21 cellular contexts compared by ENCODE assay signal in genomic region chr1:183137782-183138181, GRCh38. TPM values are rescaled to one million over a fixed set of nuclear protein-coding genes. Genes with fewer than 3 reads are reported as not detected.
A peak's percentile ranks its signal among the peaks of the same experiment; 100 is the strongest.
DNase-seq lines count a peak whose midpoint lies in the region; ATAC-seq and TF ChIP-seq lines count a peak whose summit lies in the region.
"Had no signal": no experiment of that assay in that cellular context is flagged by ENCODE, and none has a peak within 500 bp of the region (broad histone marks: within the 10 kb centered on the region; RNA-seq: fewer than 3 reads in every experiment).

No MANE protein-coding gene starts in this region.

- H3K4me3 ChIP-seq in right cardiac atrium (ENCODE audit: low read length) (no peak overlapping the region), breast epithelium (no peak overlapping the region), gastroesophageal sphincter (no peak overlapping the region), suprapubic skin (no peak overlapping the region)
- H3K4me3 ChIP-seq: ascending aorta, lung, ovary, smooth muscle cell had no signal

- H3K27ac ChIP-seq in right cardiac atrium (ENCODE audit: low read length) (no peak overlapping the region), breast epithelium (peak overlapping the region; percentile 83 to 87), gastroesophageal sphincter (peak overlapping the region; percentile 76 to 98 (median 82)), suprapubic skin (peak overlapping the region; percentile 86)
- H3K27ac ChIP-seq: 22Rv1, ovary had no signal

- H3K9me3 ChIP-seq in right cardiac atrium (ENCODE audit: control insufficient read depth, low read length) (no peaks in the 10 kb centered on the region), breast epithelium (no peaks in the 10 kb centered on the region), gastroesophageal sphincter (no peaks in the 10 kb centered on the region), suprapubic skin (no peaks in the 10 kb centered on the region)
- H3K9me3 ChIP-seq: ascending aorta, ovary had no signal

- intact Hi-C loops in Right ventricle myocardium superior (cut with DNase I) (loop anchor here (10.0 kb wide), 1 partner anchor 273 kb away; no protein-coding TSS in a partner anchor), right cardiac atrium (cut with DNase I) (no loop called here), breast epithelium (cut with DNase I; ENCODE audit: low total_unique reads) (no loop called here)

- TF ChIP-seq CTCF in breast epithelium (IDR thresholded peaks at IDR 0.05), result no peak
- TF ChIP-seq CTCF in gastroesophageal sphincter (IDR thresholded peaks at IDR 0.05), result no peak
- TF ChIP-seq CTCF in suprapubic skin (IDR thresholded peaks at IDR 0.05), result no peak

- 56% methylated on average over 3 of the region's 3 CpGs for WGBS in right cardiac atrium
- 36 to 41% methylated on average over 3 of the region's 3 CpGs for WGBS in gastroesophageal sphincter (ENCODE audit: low coverage in 1 of 2), 2 donors
- WGBS in suprapubic skin, result 52% methylated on average over 3 of the region's 3 CpGs

- ATAC-seq in Right ventricle myocardium superior (ENCODE audit: poor library complexity) (peak; percentile 27), right cardiac atrium (no peak), gastroesophageal sphincter (peak; percentile 79), HG03378 (IDR thresholded peaks at IDR 0.05; ENCODE audit: unreplicated experiment) (no peak), HG02610 (IDR thresholded peaks at IDR 0.05; ENCODE audit: unreplicated experiment) (no peak)
- ATAC-seq: naive thymus-derived CD4-positive, alpha-beta T cell had no signal

- H3K4me1 ChIP-seq in right cardiac atrium (ENCODE audit: control insufficient read depth, insufficient read depth, low read length), result peaks cover 2% of the 10 kb centered on the region
- H3K4me1 ChIP-seq in breast epithelium, result peaks cover 0 to 8% of the 10 kb centered on the region in 2 donors
- H3K4me1 ChIP-seq in gastroesophageal sphincter, result peaks cover 15 to 61% (median 23%) of the 10 kb centered on the region in 3 donors
- H3K4me1 ChIP-seq in suprapubic skin, result peaks cover 17% of the 10 kb centered on the region

- TF ChIP-seq POLR2A in breast epithelium (IDR thresholded peaks at IDR 0.05) (no peak), gastroesophageal sphincter (IDR thresholded peaks at IDR 0.05) (no peak), suprapubic skin (IDR thresholded peaks at IDR 0.05) (no peak)

- TF ChIP-seq EP300 in gastroesophageal sphincter (IDR thresholded peaks at IDR 0.05), result no peak
- no peak for TF ChIP-seq EP300 in suprapubic skin (IDR thresholded peaks at IDR 0.05)

- H3K36me3 ChIP-seq in breast epithelium (no peaks in the 10 kb centered on the region), gastroesophageal sphincter (peaks cover 13 to 85% of the 10 kb centered on the region in 2 donors), suprapubic skin (peaks cover 77% of the 10 kb centered on the region)
- H3K36me3 ChIP-seq: ovary had no signal

- H3K27me3 ChIP-seq in right cardiac atrium (ENCODE audit: control insufficient read depth, insufficient read depth) (no peaks in the 10 kb centered on the region), breast epithelium (no peaks in the 10 kb centered on the region), gastroesophageal sphincter (no peaks in the 10 kb centered on the region), suprapubic skin (no peaks in the 10 kb centered on the region)
- H3K27me3 ChIP-seq: ascending aorta, ovary had no signal

- no peak for DNase-seq in Right ventricle myocardium superior
- DNase-seq in right cardiac atrium, result no peak
- DNase-seq in breast epithelium (ENCODE audit: low spot score in 2 of 2), result no peak
- no peak for DNase-seq in suprapubic skin (ENCODE audit: low spot score in 2 of 2)
- DNase-seq in SIG-M5 treated with dmso at 0.1 percent for 504 hours (lab: John Stamatoyannopoulos, UW; ENCODE audit: unreplicated experiment), result no peak
- DNase-seq: activated CD4-positive, alpha-beta T cell treated with anti-CD3 and anti-CD28 coated beads, Interleukin-2, amount 10 ng/mL, durations not matched to agents 24 days and 14 days; activated naive CD4-positive, alpha-beta T cell; C1 segment of cervical spinal cord; DMS 273 treated with DMSO at 0.1 percent for 48 hours; endodermal cell; GF-D8; naive thymus-derived CD4-positive, alpha-beta T cell; NCI-H1417 treated with DMSO at 0.1 percent for 48 hours; ovary had no signal

RNA-seq across cellular contexts. Expression of gene LAMC2, which starts 48.3 kb away (rescaled TPM):
- total RNA-seq in Right ventricle myocardium superior (4.0 TPM), right cardiac atrium (1 to 10 TPM in 3 of 4 donors, under 1 TPM in 1; 0.99 to 3.0 (median 1.4) TPM), breast epithelium (10 to 100 TPM in 2 of 3 donors, 1 to 10 TPM in 1; 3.0 to 20.3 (median 16.4) TPM), gastroesophageal sphincter (10 to 100 TPM; 10.2 to 43.4 (median 18.4) TPM), suprapubic skin (10 to 100 TPM; 24.2 to 46.5 (median 35.5) TPM)
- 0.70 TPM for polyA plus RNA-seq in right cardiac atrium
- polyA plus RNA-seq: naive thymus-derived CD4-positive, alpha-beta T cell had no signal

Comparison
In these comparisons a context has a peak if more than half of its experiments do, and no peak if none do; other contexts are left out.
1. ATAC-seq: peak in Right ventricle myocardium superior (single experiment) and gastroesophageal sphincter (single experiment); none in right cardiac atrium (0 of 2), HG03378 (single experiment) and HG02610 (single experiment).